Comparison of ENCODE assay signal across 1 cellular context in the genomic region with DNA sequence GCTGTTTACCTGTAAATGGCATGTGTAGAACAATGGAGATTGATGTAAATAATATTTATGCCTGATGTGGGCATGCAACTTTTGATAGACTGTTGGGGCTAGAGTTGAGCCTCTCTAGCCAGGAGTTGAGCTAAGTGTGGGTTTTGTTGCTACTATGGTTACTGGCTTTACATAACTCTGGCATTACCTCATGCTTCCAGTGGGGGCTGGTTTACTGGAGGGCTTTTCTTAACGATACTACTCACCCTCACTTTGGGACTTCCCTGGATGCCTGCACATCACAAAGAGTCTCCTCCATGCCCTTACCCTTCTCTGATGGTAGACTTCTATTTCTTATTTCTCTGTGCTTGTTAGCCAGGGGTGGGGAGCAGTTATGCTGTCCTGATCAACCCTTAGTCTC.
A peak's percentile ranks its signal among the peaks of the same experiment; 100 is the strongest.
TF ChIP-seq lines count a peak whose summit lies in the region.

No MANE protein-coding gene starts in this region.

TF ChIP-seq in H1, 55 proteins besides CTCF, POLR2A, EP300 and RAD21:
- TF ChIP-seq NRF1 (IDR thresholded peaks at IDR 0.05; ENCODE audit: low read depth, low read length) (no peak), HDAC6 (IDR thresholded peaks at IDR 0.05; ENCODE audit: low read depth, low read length) (no peak), CHD2 (IDR thresholded peaks at IDR 0.05; ENCODE audit: low read length) (no peak), PHF8 (conservative IDR thresholded peaks at IDR 0.05; ENCODE audit: low read depth, low read length) (no peak), POU5F1 (IDR thresholded peaks at IDR 0.05; ENCODE audit: low read depth, low read length) (no peak), JUND (IDR thresholded peaks at IDR 0.05; ENCODE audit: low read length) (peak; percentile 75), GTF2F1 (IDR thresholded peaks at IDR 0.05; ENCODE audit: borderline replicate concordance, low read depth, low read length) (no peak), CHD1 (IDR thresholded peaks at IDR 0.05; ENCODE audit: low read depth, low read length) (no peak), ZNF274 (IDR thresholded peaks at IDR 0.05; ENCODE audit: borderline replicate concordance, extremely low read depth, low read length) (no peak), JUN (IDR thresholded peaks at IDR 0.05; ENCODE audit: low read depth, low read length) (peak; percentile 78), CBX5 (IDR thresholded peaks at IDR 0.05; ENCODE audit: low read depth, low read length) (no peak), CBX8 (IDR thresholded peaks at IDR 0.05; ENCODE audit: borderline replicate concordance, low read depth, low read length) (no peak), KDM1A (IDR thresholded peaks at IDR 0.05; ENCODE audit: borderline replicate concordance, low read length) (no peak)
- TF ChIP-seq, protein P1, sequence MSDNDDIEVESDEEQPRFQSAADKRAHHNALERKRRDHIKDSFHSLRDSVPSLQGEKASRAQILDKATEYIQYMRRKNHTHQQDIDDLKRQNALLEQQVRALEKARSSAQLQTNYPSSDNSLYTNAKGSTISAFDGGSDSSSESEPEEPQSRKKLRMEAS (IDR thresholded peaks at IDR 0.05), result no peak
